Comparison of ENCODE assay signal across 8 cellular contexts in the genomic region with DNA sequence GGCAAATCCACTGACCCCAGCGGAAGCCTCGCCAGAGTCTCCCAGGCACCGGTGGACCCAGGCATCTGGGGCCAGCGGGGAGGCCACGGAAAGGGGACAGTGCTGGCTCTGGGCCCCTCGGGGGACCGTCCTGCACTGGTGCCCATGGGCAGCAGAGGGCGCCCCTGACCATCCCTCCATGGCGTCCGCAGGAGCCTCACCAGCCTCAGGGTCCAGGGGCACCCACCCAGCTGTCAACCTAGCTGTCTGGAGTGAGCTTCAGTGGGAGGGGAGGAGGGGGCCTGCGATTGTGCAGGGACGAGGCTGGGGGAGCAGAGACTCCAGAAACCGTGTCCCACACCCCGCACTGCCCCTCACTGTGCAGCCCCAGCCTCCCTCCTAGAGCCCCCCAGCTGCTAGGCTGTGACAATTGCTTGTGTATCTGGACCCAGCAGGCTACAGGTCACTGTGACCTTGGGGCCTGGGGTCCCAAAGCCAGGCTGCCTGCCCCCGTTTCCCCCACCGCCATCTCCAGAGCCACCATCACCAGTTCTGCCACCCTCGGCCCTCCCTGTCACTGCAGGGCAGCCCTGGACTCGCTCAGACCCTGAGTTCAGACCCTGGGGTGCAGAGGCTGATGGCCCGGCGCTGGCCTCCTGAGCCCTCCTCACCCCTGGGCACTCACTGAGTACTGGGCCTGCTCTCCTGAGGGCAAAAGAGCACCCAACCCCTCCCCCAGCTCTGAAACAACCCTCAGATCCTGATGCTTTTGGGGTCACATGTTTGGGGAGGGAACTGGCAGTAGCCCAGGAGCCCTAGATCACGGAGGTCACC. TPM values are rescaled to one million over a fixed set of nuclear protein-coding genes. Genes with fewer than 3 reads are reported as not detected.
DNase-seq lines count a peak whose midpoint lies in the region; ATAC-seq and TF ChIP-seq lines count a peak whose summit lies in the region.

No MANE protein-coding gene starts in this region.

- H3K27me3 ChIP-seq in brain microvascular endothelial cell (replicated peaks) = no peaks in the 10 kb centered on the region

- ATAC-seq in GM18498 (IDR thresholded peaks at IDR 0.05; ENCODE audit: unreplicated experiment) = no peak

- CTCF ChIA-PET in AG04449 (lab: Yijun Ruan, JAX) = interaction anchor here (0.6 to 5.6 kb wide), 41 partner anchors 8 to 536 kb away, joined by 3 to 73 read pairs (median 5); partner anchors contain the start of genes COL6A2, MCM3AP and YBEY

- no peak for DNase-seq in AG04449 (ENCODE audit: low read depth, low spot score)
- peak; percentile 75 for DNase-seq in GM13977 (ENCODE audit: low spot score)
- DNase-seq in SK-MEL-5 (ENCODE audit: low read depth, low spot score) = peak; percentile 42
- no peak for DNase-seq in brain microvascular endothelial cell
- DNase-seq in left kidney (ENCODE audit: low read depth, low spot score) = peak; percentile 87
- DNase-seq in stimulated activated CD8-positive, alpha-beta memory T cell treated with anti-CD3 and anti-CD28 coated beads, Interleukin-15, amount 100 ng/mL, for 1 hour (ENCODE audit: low read depth) = peak; percentile 41
- DNase-seq in central memory CD4-positive, alpha-beta T cell = no peak

- H3K4me3 ChIP-seq in AG04449 (ENCODE audit: low read depth, low read length) = no peak overlapping the region
- no peak overlapping the region for H3K4me3 ChIP-seq in brain microvascular endothelial cell (ENCODE audit: low read depth, low read length)

- H3K27ac ChIP-seq in brain microvascular endothelial cell = no peak overlapping the region

- TF ChIP-seq CTCF in AG04449 (IDR thresholded peaks at IDR 0.05; ENCODE audit: insufficient read depth, low read length, missing control alignments) = peak; percentile 99
- TF ChIP-seq CTCF in GM13977 (IDR thresholded peaks at IDR 0.05; ENCODE audit: extremely low read depth, insufficient read depth, missing control alignments) = peak; percentile 88
- TF ChIP-seq CTCF in brain microvascular endothelial cell (IDR thresholded peaks at IDR 0.05; ENCODE audit: low read depth, low read length, missing control alignments) = peak; percentile 94

- in situ Hi-C loops in GM13977 (cut with MboI; ENCODE audit: low pct_unique_long_range_greater_than_20kb, low sequenced_read_pairs, unreplicated experiment) = no loop called here
- in situ Hi-C loops in SK-MEL-5 (cut with HindIII; ENCODE audit: low pct_unique_long_range_greater_than_20kb, low sequenced_read_pairs) = no loop called here
- in situ Hi-C loops in brain microvascular endothelial cell (cut with HindIII; ENCODE audit: low pct_ligation_motif_present, low sequenced_read_pairs) = no loop called here

- no peaks in the 10 kb centered on the region for H3K36me3 ChIP-seq in brain microvascular endothelial cell (replicated peaks)

- POLR2A ChIA-PET in AG04449 (lab: Yijun Ruan, JAX) = interaction anchor here (0.8 to 2.8 kb wide), 4 partner anchors 11 to 139 kb away, joined by 3 to 11 read pairs (median 7); partner anchors contain the start of genes COL6A1 and COL6A2

RNA-seq across cellular contexts. Expression of gene COL6A1, which starts 10.7 kb away (rescaled TPM):
- total RNA-seq in SK-MEL-5 (2014; rRNA removed; shearing (Covaris generic)) = 8.5 and 10.1 TPM in 2 replicates
- polyA plus RNA-seq in SK-MEL-5 (2015; cell fraction: cytosol; rRNA removed) = 18.7 and 22.2 TPM in 2 replicates
- polyA plus RNA-seq in SK-MEL-5 (2015; cell fraction: nucleus; rRNA removed) = 26.0 and 27.7 TPM in 2 replicates

Comparison
In these comparisons a context has a peak if more than half of its experiments do, and no peak if none do; other contexts are left out.
1. DNase-seq: peak in GM13977 (single experiment), SK-MEL-5 (single experiment), left kidney (single experiment) and stimulated activated CD8-positive, alpha-beta memory T cell treated with anti-CD3 and anti-CD28 coated beads, Interleukin-15, amount 100 ng/mL, for 1 hour (single experiment); none in AG04449 (single experiment), brain microvascular endothelial cell (single experiment) and central memory CD4-positive, alpha-beta T cell (single experiment).
2. Peak in every context shown above with its lines, with median percentiles within 50 percentile points of each other: CTCF ChIP-seq.